Comparison of ENCODE assay signal across 24 cellular contexts in genomic region chr1:76278711-76279386, GRCh38.
DNase-seq lines count a peak whose midpoint lies in the region; ATAC-seq and TF ChIP-seq lines count a peak whose summit lies in the region.
"Had no signal": no experiment of that assay in that cellular context is flagged by ENCODE, and none has a peak within 500 bp of the region (broad histone marks: within the 10 kb centered on the region; RNA-seq: fewer than 3 reads in every experiment).

No MANE protein-coding gene starts in this region.

- H3K9me3 ChIP-seq in mesodermal cell (ENCODE audit: control insufficient read depth, low read length), result no peaks in the 10 kb centered on the region
- H3K9me3 ChIP-seq: BLaER1, body of pancreas, gastroesophageal sphincter, left lung, neutrophil, SJSA1, tibial nerve had no signal

- TF ChIP-seq CTCF in brain microvascular endothelial cell (IDR thresholded peaks at IDR 0.05; ENCODE audit: low read depth, low read length, missing control alignments), result no peak

- H3K27ac ChIP-seq in brain microvascular endothelial cell (no peak overlapping the region), mesodermal cell (ENCODE audit: low read depth, low read length, severe bottlenecking) (peak overlapping the region; percentile 71), urinary bladder (ENCODE audit: low read depth) (peak overlapping the region; percentile 0)
- H3K27ac ChIP-seq: BLaER1, body of pancreas, epithelial cell of prostate, gastroesophageal sphincter, left lung, neutrophil, SJSA1, tibial nerve had no signal

- DNase-seq in NCI-H2227 treated with DMSO at 0.1 percent for 48 hours (lab: John Stamatoyannopoulos, UW) (peak; percentile 55), NCI-H2227 (lab: John Stamatoyannopoulos, UW; ENCODE audit: unreplicated experiment) (no peak), brain microvascular endothelial cell (peak; percentile 28), NCI-H187 (lab: John Stamatoyannopoulos, UW) (no peak)
- DNase-seq in activated CD4-positive, alpha-beta T cell treated with anti-CD3 and anti-CD28 coated beads for 4 hours, result no peak
- DNase-seq: 8988T; activated naive CD4-positive, alpha-beta T cell treated with anti-CD3 and anti-CD28 coated beads, Interleukin-2, amount 10 ng/mL, durations not matched to agents 7 days and 5 days; activated T-cell treated with anti-CD3 and anti-CD28 coated beads, Interleukin-2, amount 50 U/mL, for 4 hours; body of pancreas; dermis blood vessel endothelial cell; left lung; NCI-H1436; NCI-H774; PC-3 had no signal

- H3K36me3 ChIP-seq in brain microvascular endothelial cell (replicated peaks), result no peaks in the 10 kb centered on the region
- H3K36me3 ChIP-seq in mesodermal cell (ENCODE audit: control insufficient read depth, insufficient read depth, low read length), result no peaks in the 10 kb centered on the region
- no peaks in the 10 kb centered on the region for H3K36me3 ChIP-seq in urinary bladder (ENCODE audit: insufficient read depth)
- H3K36me3 ChIP-seq: BLaER1, gastroesophageal sphincter, left lung, neutrophil, SJSA1, tibial nerve had no signal

- no peaks in the 10 kb centered on the region for H3K27me3 ChIP-seq in brain microvascular endothelial cell (replicated peaks)
- H3K27me3 ChIP-seq: BLaER1, body of pancreas, gastroesophageal sphincter, left lung, neutrophil, SJSA1, tibial nerve had no signal

- WGBS in mesodermal cell (ENCODE audit: insufficient coverage in 2 of 2), 2 experiments, result 92 to 99% methylated on average over 7 of the region's 9 CpGs
- 52% methylated on average over 9 of the region's 9 CpGs for WGBS in urinary bladder

- H3K4me3 ChIP-seq in brain microvascular endothelial cell (ENCODE audit: low read depth, low read length) (no peak overlapping the region), mesodermal cell (ENCODE audit: extremely low read depth, insufficient read depth, low read length, poor library complexity, severe bottlenecking) (no peak overlapping the region), urinary bladder (ENCODE audit: low read depth, low read length) (peak overlapping the region; percentile 4)
- H3K4me3 ChIP-seq: BLaER1, body of pancreas, gastroesophageal sphincter, left lung, SJSA1, tibial nerve had no signal

- in situ Hi-C loops in brain microvascular endothelial cell (cut with HindIII; ENCODE audit: low pct_ligation_motif_present, low sequenced_read_pairs), result no loop called here

- H3K4me1 ChIP-seq in mesodermal cell (ENCODE audit: control insufficient read depth, insufficient read depth, low read length, poor library complexity, severe bottlenecking) (peaks cover 16% of the 10 kb centered on the region), urinary bladder (ENCODE audit: insufficient read depth) (no peaks in the 10 kb centered on the region)
- H3K4me1 ChIP-seq: body of pancreas, left lung, SJSA1, tibial nerve had no signal

- ATAC-seq in GM21576 (IDR thresholded peaks at IDR 0.05; ENCODE audit: unreplicated experiment), result no peak
- ATAC-seq: body of pancreas; gastroesophageal sphincter; left lung; PC-3; stimulated activated effector memory CD8-positive, alpha-beta T cell treated with anti-CD3 and anti-CD28 coated beads, Interleukin-12 subunit alpha, Interleukin-12 subunit beta, amount 100 ng/mL, for 72 hours had no signal

Comparison
In these comparisons a context has a peak if more than half of its experiments do, and no peak if none do; other contexts are left out.
1. DNase-seq: peak in NCI-H2227 treated with DMSO at 0.1 percent for 48 hours (single experiment) and brain microvascular endothelial cell (single experiment); none in NCI-H2227 (single experiment), NCI-H187 (0 of 2) and activated CD4-positive, alpha-beta T cell treated with anti-CD3 and anti-CD28 coated beads for 4 hours (0 of 2).